Comparison of ENCODE assay signal across 19 cellular contexts in genomic region chr3:170598091-170598502, GRCh38. TPM values are rescaled to one million over a fixed set of nuclear protein-coding genes. Genes with fewer than 3 reads are reported as not detected.
DNase-seq lines count a peak whose midpoint lies in the region; ATAC-seq and TF ChIP-seq lines count a peak whose summit lies in the region.
"Had no signal": no experiment of that assay in that cellular context is flagged by ENCODE, and none has a peak within 500 bp of the region (broad histone marks: within the 10 kb centered on the region; RNA-seq: fewer than 3 reads in every experiment).

No MANE protein-coding gene starts in this region.

- no peak overlapping the region for H3K4ac ChIP-seq in mesendoderm (ENCODE audit: low read depth, low read length)

- DNase-seq in G401 (ENCODE audit: low spot score) (peak; percentile 85), NCI-H69 (lab: John Stamatoyannopoulos, UW) (peak; percentile 65), heart left ventricle (peak in 1 of 5 donors; percentile 7), myocyte (ENCODE audit: low read depth) (peak; percentile 45), coronary artery (ENCODE audit: low spot score) (no peak), mesendoderm (no peak), activated gamma-delta T cell (lab: John Stamatoyannopoulos, UW) (no peak)
- DNase-seq: activated CD4-positive, alpha-beta T cell treated with anti-CD3 and anti-CD28 coated beads, Interleukin-2, amount 50 U/mL, for 48 hours; activated naive CD8-positive, alpha-beta T cell treated with anti-CD3 and anti-CD28 coated beads for 36 hours; activated T-cell treated with anti-CD3 and anti-CD28 coated beads, Interleukin-2, amount 50 U/mL, for 4 hours; effector CD4-positive, alpha-beta T cell; HFFc6; IMR-90; NCI-H2081 treated with DMSO at 0.1 percent for 48 hours; RPMI8226; stimulated activated CD4-positive, alpha-beta T cell treated with anti-CD3 and anti-CD28 coated beads, Interleukin-4, amount 100 ng/mL, for 1 hour; T-helper 1 cell; testis had no signal

- intact Hi-C loops in heart left ventricle (cut with DNase I), result no loop called here

- no peak overlapping the region for H3K4me2 ChIP-seq in mesendoderm (ENCODE audit: low read length)

- no peak overlapping the region for H3K18ac ChIP-seq in mesendoderm (ENCODE audit: low read length)

- H3K9me3 ChIP-seq in heart left ventricle, result no peaks in the 10 kb centered on the region
- H3K9me3 ChIP-seq: testis had no signal

- H4K5ac ChIP-seq in mesendoderm (ENCODE audit: low read length), result no peak overlapping the region

- TF ChIP-seq CTCF in heart left ventricle (IDR thresholded peaks at IDR 0.05) (no peak), coronary artery (IDR thresholded peaks at IDR 0.05) (no peak)

- no peaks in the 10 kb centered on the region for H3K79me2 ChIP-seq in mesendoderm (ENCODE audit: control insufficient read depth, insufficient read depth, low read length)

- in situ Hi-C loops in G401 (cut with HindIII; ENCODE audit: low sequenced_read_pairs), result no loop called here

- H3K56ac ChIP-seq in mesendoderm (ENCODE audit: low read length), result no peak overlapping the region

- H3K4me3 ChIP-seq in heart left ventricle, result no peak overlapping the region
- H3K4me3 ChIP-seq in coronary artery, result no peak overlapping the region
- no peak overlapping the region for H3K4me3 ChIP-seq in mesendoderm (ENCODE audit: low read length)
- H3K4me3 ChIP-seq: testis had no signal

- H3K36me3 ChIP-seq in heart left ventricle, result no peaks in the 10 kb centered on the region
- H3K36me3 ChIP-seq in mesendoderm (ENCODE audit: control insufficient read depth, insufficient read depth, low read length), result no peaks in the 10 kb centered on the region

- no peak overlapping the region for H3K9ac ChIP-seq in mesendoderm (ENCODE audit: low read length)

- peaks cover 0 to 11% (median 0%) of the 10 kb centered on the region in 12 donors for H3K4me1 ChIP-seq in heart left ventricle
- H3K4me1 ChIP-seq in mesendoderm (ENCODE audit: control insufficient read depth, low read depth, low read length), result no peaks in the 10 kb centered on the region
- H3K4me1 ChIP-seq: testis had no signal

- H3K23ac ChIP-seq in mesendoderm (ENCODE audit: low read length), result no peak overlapping the region

- H3K27me3 ChIP-seq in heart left ventricle (no peaks in the 10 kb centered on the region), mesendoderm (ENCODE audit: insufficient read depth, low read length, poor library complexity) (no peaks in the 10 kb centered on the region)
- H3K27me3 ChIP-seq: testis had no signal

- H4K8ac ChIP-seq in mesendoderm (ENCODE audit: low read depth, low read length), result no peak overlapping the region

- H3K27ac ChIP-seq in heart left ventricle (peak overlapping the region in 5 of 12 donors; percentile 5 to 69 (median 38)), coronary artery (no peak overlapping the region), mesendoderm (ENCODE audit: low read depth, low read length) (no peak overlapping the region)
- H3K27ac ChIP-seq: testis had no signal

- H2BK15ac ChIP-seq in mesendoderm (replicated peaks; ENCODE audit: low read depth), result no peak overlapping the region

- H3K79me1 ChIP-seq in mesendoderm (ENCODE audit: low read length), result no peaks in the 10 kb centered on the region

- no peak for TF ChIP-seq POLR2A in heart left ventricle (IDR thresholded peaks at IDR 0.05)

- ATAC-seq in heart left ventricle, result peak; percentile 86 to 98 (median 91)
- no peak for ATAC-seq in HG02885 (IDR thresholded peaks at IDR 0.05; ENCODE audit: poor library complexity, unreplicated experiment)
- ATAC-seq: activated T-cell treated with anti-CD3 and anti-CD28 coated beads, Interleukin-2, amount 50 U/mL, for 4 hours had no signal

- no peak overlapping the region for H2AK5ac ChIP-seq in mesendoderm (ENCODE audit: low read length)

- no peak overlapping the region for H2BK120ac ChIP-seq in mesendoderm (ENCODE audit: low read depth, low read length)

- H2BK5ac ChIP-seq in mesendoderm (ENCODE audit: low read length), result no peak overlapping the region

RNA-seq across cellular contexts. Expression of gene SLC7A14, which starts 12.2 kb away (rescaled TPM):
- total RNA-seq in G401 (2014; rRNA removed; shearing (Covaris generic)), result 0.06 and 0.10 TPM in 2 replicates
- total RNA-seq in heart left ventricle, result under 1 TPM in 2 of 9 donors, not detected in 7; 0.02 TPM
- polyA plus RNA-seq in heart left ventricle, result not detected
- total RNA-seq in myocyte, result 0.21 and 0.24 TPM in 2 replicates
- 0.03 TPM for polyA plus RNA-seq in myocyte (2012)
- 4.8 TPM for polyA plus RNA-seq in mesendoderm (2013, experiment 1 of 2)
- polyA plus RNA-seq in mesendoderm (2013, experiment 2 of 2), result 4.5 TPM
- total RNA-seq: activated naive CD8-positive, alpha-beta T cell treated with anti-CD3 and anti-CD28 coated beads for 36 hours; activated T-cell treated with anti-CD3 and anti-CD28 coated beads, Interleukin-2, amount 50 U/mL, for 4 hours had no signal

Comparison
In these comparisons a context has a peak if more than half of its experiments do, and no peak if none do; other contexts are left out.
1. DNase-seq: peak in G401 (single experiment), NCI-H69 (single experiment) and myocyte (single experiment); none in coronary artery (single experiment), mesendoderm (single experiment) and activated gamma-delta T cell (single experiment).